In the genomic region with DNA sequence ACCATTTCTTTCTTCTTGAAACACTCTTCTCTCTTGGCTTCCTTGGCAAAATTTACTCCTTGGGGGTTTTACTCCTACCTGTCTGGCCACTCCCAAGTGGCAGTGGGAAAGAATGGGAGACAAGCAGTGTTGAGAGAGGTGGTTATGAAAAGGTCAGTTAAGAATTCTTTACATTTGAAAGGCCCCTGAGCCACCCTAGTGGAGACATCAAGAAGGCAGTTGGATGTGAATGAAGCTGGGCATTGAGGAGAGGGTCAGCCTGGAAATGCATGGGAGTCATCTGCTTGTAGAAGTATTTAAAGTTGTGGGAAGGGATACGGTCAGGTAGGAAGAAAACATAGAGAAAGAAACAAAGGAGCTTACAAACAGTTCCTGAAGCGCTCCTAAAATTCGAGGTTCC, we compare ENCODE assay signal across 2 cellular contexts.
TF ChIP-seq lines count a peak whose summit lies in the region.

No MANE protein-coding gene starts in this region.

TF ChIP-seq in HEK293, 187 proteins besides CTCF, POLR2A, EP300 and RAD21 (continued from another document):
- TF ChIP-seq, protein P1, sequence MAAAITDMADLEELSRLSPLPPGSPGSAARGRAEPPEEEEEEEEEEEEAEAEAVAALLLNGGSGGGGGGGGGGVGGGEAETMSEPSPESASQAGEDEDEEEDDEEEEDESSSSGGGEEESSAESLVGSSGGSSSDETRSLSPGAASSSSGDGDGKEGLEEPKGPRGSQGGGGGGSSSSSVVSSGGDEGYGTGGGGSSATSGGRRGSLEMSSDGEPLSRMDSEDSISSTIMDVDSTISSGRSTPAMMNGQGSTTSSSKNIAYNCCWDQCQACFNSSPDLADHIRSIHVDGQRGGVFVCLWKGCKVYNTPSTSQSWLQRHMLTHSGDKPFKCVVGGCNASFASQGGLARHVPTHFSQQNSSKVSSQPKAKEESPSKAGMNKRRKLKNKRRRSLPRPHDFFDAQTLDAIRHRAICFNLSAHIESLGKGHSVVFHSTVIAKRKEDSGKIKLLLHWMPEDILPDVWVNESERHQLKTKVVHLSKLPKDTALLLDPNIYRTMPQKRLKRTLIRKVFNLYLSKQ (tag by site-specific recombination; IDR thresholded peaks at IDR 0.05; ENCODE audit: borderline replicate concordance), result no peak
- no peak for TF ChIP-seq ZNF544 (tag by site-specific recombination; IDR thresholded peaks at IDR 0.05)
- no peak for TF ChIP-seq ZBTB8A (tag by site-specific recombination; IDR thresholded peaks at IDR 0.05)
- TF ChIP-seq, protein P2, sequence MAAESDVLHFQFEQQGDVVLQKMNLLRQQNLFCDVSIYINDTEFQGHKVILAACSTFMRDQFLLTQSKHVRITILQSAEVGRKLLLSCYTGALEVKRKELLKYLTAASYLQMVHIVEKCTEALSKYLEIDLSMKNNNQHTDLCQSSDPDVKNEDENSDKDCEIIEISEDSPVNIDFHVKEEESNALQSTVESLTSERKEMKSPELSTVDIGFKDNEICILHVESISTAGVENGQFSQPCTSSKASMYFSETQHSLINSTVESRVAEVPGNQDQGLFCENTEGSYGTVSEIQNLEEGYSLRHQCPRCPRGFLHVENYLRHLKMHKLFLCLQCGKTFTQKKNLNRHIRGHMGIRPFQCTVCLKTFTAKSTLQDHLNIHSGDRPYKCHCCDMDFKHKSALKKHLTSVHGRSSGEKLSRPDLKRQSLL (tag by site-specific recombination; IDR thresholded peaks at IDR 0.05), result no peak
- no peak for TF ChIP-seq ZNF843 (tag by site-specific recombination; IDR thresholded peaks at IDR 0.05)
- TF ChIP-seq EGR2 (tag by site-specific recombination; IDR thresholded peaks at IDR 0.05; ENCODE audit: low read depth), result no peak
- TF ChIP-seq, protein P3, sequence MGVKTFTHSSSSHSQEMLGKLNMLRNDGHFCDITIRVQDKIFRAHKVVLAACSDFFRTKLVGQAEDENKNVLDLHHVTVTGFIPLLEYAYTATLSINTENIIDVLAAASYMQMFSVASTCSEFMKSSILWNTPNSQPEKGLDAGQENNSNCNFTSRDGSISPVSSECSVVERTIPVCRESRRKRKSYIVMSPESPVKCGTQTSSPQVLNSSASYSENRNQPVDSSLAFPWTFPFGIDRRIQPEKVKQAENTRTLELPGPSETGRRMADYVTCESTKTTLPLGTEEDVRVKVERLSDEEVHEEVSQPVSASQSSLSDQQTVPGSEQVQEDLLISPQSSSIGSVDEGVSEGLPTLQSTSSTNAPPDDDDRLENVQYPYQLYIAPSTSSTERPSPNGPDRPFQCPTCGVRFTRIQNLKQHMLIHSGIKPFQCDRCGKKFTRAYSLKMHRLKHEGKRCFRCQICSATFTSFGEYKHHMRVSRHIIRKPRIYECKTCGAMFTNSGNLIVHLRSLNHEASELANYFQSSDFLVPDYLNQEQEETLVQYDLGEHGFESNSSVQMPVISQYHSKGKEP (tag by site-specific recombination; IDR thresholded peaks at IDR 0.05), result no peak
- TF ChIP-seq ZNF311 (tag by site-specific recombination; IDR thresholded peaks at IDR 0.05; ENCODE audit: borderline replicate concordance), result no peak
- no peak for TF ChIP-seq ZFP41 (tag by site-specific recombination; IDR thresholded peaks at IDR 0.05; ENCODE audit: borderline replicate concordance)
- TF ChIP-seq, protein P4, sequence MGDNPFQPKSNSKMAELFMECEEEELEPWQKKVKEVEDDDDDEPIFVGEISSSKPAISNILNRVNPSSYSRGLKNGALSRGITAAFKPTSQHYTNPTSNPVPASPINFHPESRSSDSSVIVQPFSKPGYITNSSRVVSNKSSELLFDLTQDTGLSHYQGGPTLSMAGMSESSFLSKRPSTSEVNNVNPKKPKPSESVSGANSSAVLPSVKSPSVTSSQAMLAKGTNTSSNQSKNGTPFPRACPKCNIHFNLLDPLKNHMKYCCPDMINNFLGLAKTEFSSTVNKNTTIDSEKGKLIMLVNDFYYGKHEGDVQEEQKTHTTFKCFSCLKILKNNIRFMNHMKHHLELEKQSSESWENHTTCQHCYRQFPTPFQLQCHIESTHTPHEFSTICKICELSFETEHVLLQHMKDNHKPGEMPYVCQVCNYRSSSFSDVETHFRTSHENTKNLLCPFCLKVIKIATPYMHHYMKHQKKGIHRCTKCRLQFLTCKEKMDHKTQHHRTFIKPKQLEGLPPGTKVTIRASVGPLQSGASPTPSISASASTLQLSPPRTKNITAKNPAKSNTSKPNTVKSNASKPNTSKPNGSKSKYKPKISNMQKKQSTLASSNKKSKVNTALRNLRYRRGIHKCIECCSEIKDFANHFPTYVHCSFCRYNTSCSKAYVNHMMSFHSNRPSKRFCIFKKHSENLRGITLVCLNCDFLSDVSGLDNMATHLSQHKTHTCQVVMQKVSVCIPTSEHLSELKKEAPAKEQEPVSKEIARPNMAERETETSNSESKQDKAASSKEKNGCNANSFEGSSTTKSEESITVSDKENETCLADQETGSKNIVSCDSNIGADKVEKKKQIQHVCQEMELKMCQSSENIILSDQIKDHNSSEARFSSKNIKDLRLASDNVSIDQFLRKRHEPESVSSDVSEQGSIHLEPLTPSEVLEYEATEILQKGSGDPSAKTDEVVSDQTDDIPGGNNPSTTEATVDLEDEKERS (tag by site-specific recombination; IDR thresholded peaks at IDR 0.05), result no peak
- TF ChIP-seq, protein P5, sequence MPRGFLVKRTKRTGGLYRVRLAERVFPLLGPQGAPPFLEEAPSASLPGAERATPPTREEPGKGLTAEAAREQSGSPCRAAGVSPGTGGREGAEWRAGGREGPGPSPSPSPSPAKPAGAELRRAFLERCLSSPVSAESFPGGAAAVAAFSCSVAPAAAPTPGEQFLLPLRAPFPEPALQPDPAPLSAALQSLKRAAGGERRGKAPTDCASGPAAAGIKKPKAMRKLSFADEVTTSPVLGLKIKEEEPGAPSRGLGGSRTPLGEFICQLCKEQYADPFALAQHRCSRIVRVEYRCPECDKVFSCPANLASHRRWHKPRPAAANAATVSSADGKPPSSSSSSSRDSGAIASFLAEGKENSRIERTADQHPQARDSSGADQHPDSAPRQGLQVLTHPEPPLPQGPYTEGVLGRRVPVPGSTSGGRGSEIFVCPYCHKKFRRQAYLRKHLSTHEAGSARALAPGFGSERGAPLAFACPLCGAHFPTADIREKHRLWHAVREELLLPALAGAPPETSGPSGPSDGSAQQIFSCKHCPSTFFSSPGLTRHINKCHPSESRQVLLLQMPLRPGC (tag by site-specific recombination; IDR thresholded peaks at IDR 0.05), result no peak
- TF ChIP-seq, protein P6, sequence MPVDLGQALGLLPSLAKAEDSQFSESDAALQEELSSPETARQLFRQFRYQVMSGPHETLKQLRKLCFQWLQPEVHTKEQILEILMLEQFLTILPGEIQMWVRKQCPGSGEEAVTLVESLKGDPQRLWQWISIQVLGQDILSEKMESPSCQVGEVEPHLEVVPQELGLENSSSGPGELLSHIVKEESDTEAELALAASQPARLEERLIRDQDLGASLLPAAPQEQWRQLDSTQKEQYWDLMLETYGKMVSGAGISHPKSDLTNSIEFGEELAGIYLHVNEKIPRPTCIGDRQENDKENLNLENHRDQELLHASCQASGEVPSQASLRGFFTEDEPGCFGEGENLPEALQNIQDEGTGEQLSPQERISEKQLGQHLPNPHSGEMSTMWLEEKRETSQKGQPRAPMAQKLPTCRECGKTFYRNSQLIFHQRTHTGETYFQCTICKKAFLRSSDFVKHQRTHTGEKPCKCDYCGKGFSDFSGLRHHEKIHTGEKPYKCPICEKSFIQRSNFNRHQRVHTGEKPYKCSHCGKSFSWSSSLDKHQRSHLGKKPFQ (tag by site-specific recombination; IDR thresholded peaks at IDR 0.05), result no peak
- no peak for TF ChIP-seq ZNF585B (tag by site-specific recombination; IDR thresholded peaks at IDR 0.05)
- TF ChIP-seq ZNF404 (tag by site-specific recombination; IDR thresholded peaks at IDR 0.05), result no peak

TF ChIP-seq in SK-N-SH, 30 proteins besides CTCF, POLR2A, EP300 and RAD21 (continued from another document):
- TF ChIP-seq, protein P7, sequence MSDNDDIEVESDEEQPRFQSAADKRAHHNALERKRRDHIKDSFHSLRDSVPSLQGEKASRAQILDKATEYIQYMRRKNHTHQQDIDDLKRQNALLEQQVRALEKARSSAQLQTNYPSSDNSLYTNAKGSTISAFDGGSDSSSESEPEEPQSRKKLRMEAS (IDR thresholded peaks at IDR 0.05; ENCODE audit: low read depth), result no peak
- TF ChIP-seq RXRA (IDR thresholded peaks at IDR 0.05; ENCODE audit: borderline replicate concordance, low read depth) (no peak), MXI1 (IDR thresholded peaks at IDR 0.05; ENCODE audit: low read depth, low read length) (no peak), FOXJ3 (CRISPR knock-in tag; IDR thresholded peaks at IDR 0.05) (no peak), RCOR1 (IDR thresholded peaks at IDR 0.05; ENCODE audit: low read length) (no peak), SIN3A (IDR thresholded peaks at IDR 0.05; ENCODE audit: borderline replicate concordance, low read depth, low read length) (no peak), NRF1 (IDR thresholded peaks at IDR 0.05; ENCODE audit: low read depth, low read length) (no peak), CHD2 (IDR thresholded peaks at IDR 0.05; ENCODE audit: low read length, partially characterized antibody) (no peak), YY1 (IDR thresholded peaks at IDR 0.05; ENCODE audit: low read depth) (no peak), RFX5 (IDR thresholded peaks at IDR 0.05; ENCODE audit: low read length) (no peak), MEF2A (IDR thresholded peaks at IDR 0.05; ENCODE audit: borderline replicate concordance, low read depth) (no peak), JUND (IDR thresholded peaks at IDR 0.05) (no peak)
